ENCODE assay signal across 10 cellular contexts in genomic region chr11:14768789-14769188, GRCh38.
DNase-seq lines count a peak whose midpoint lies in the region; ATAC-seq and TF ChIP-seq lines count a peak whose summit lies in the region.
"Had no signal": no experiment of that assay in that cellular context is flagged by ENCODE, and none has a peak within 500 bp of the region (broad histone marks: within the 10 kb centered on the region; RNA-seq: fewer than 3 reads in every experiment).

No MANE protein-coding gene starts in this region.

- intact Hi-C loops in left cardiac atrium (cut with DNase I), result no loop called here

- H3K9me3 ChIP-seq in CD8-positive, alpha-beta memory T cell (ENCODE audit: low read length), result no peaks in the 10 kb centered on the region
- H3K9me3 ChIP-seq: thoracic aorta had no signal

- no peaks in the 10 kb centered on the region for H3K27me3 Mint-ChIP-seq in CD8-positive, alpha-beta memory T cell
- no peaks in the 10 kb centered on the region for H3K27me3 Mint-ChIP-seq in T-helper 1 cell treated with Interleukin-12 subunit alpha and Interleukin-12 subunit beta and Interleukin-4 antibody, amounts not matched to agents 30 μg/mL and 1 μg/mL, for 36 hours (ENCODE audit: low read depth)

- peak in 1 of 5 donors; percentile 61 for DNase-seq in CD8-positive, alpha-beta memory T cell
- DNase-seq in EL (no peak), omental fat pad (ENCODE audit: low spot score) (no peak), left cardiac atrium (no peak), KG1 (lab: John Stamatoyannopoulos, UW) (no peak)

- no peak overlapping the region for H3K4me3 ChIP-seq in CD8-positive, alpha-beta memory T cell (ENCODE audit: low read length)
- H3K4me3 ChIP-seq: thoracic aorta had no signal

- no peaks in the 10 kb centered on the region for H3K27me3 ChIP-seq in CD8-positive, alpha-beta memory T cell (ENCODE audit: insufficient read depth, low read length, poor library complexity, severe bottlenecking)

- no peaks in the 10 kb centered on the region for H3K9me3 Mint-ChIP-seq in CD8-positive, alpha-beta memory T cell
- H3K9me3 Mint-ChIP-seq in T-helper 1 cell treated with Interleukin-12 subunit alpha and Interleukin-12 subunit beta and Interleukin-4 antibody, amounts not matched to agents 30 μg/mL and 1 μg/mL, for 36 hours, result no peaks in the 10 kb centered on the region

- no peak for TF ChIP-seq CTCF in omental fat pad (IDR thresholded peaks at IDR 0.05)

- H3K4me1 Mint-ChIP-seq in CD8-positive, alpha-beta memory T cell, result peaks cover 45 to 64% (median 48%) of the 10 kb centered on the region in 3 donors
- peaks cover 51% of the 10 kb centered on the region for H3K4me1 Mint-ChIP-seq in T-helper 1 cell treated with Interleukin-12 subunit alpha and Interleukin-12 subunit beta and Interleukin-4 antibody, amounts not matched to agents 30 μg/mL and 1 μg/mL, for 36 hours (ENCODE audit: low read depth)

- ATAC-seq in GM19023 (IDR thresholded peaks at IDR 0.05; ENCODE audit: unreplicated experiment), result peak; percentile 61
- peak; percentile 58 for ATAC-seq in HG02870 (IDR thresholded peaks at IDR 0.05; ENCODE audit: unreplicated experiment)
- ATAC-seq in omental fat pad (ENCODE audit: low FRiP score), result no peak
- ATAC-seq in left cardiac atrium, result no peak
- ATAC-seq: Panc1 had no signal

- H3K4me1 ChIP-seq in CD8-positive, alpha-beta memory T cell (ENCODE audit: insufficient read depth, low read length), result peaks cover 54% of the 10 kb centered on the region

- no peak overlapping the region for H3K27ac ChIP-seq in CD8-positive, alpha-beta memory T cell (ENCODE audit: low read depth, low read length)
- H3K27ac ChIP-seq: thoracic aorta had no signal

- H3K36me3 ChIP-seq in CD8-positive, alpha-beta memory T cell (ENCODE audit: insufficient read depth, low read length), result no peaks in the 10 kb centered on the region
- H3K36me3 ChIP-seq: thoracic aorta had no signal

- H3K36me3 Mint-ChIP-seq in CD8-positive, alpha-beta memory T cell, result peaks cover 0 to 8% (median 0%) of the 10 kb centered on the region in 3 donors
- H3K36me3 Mint-ChIP-seq in T-helper 1 cell treated with Interleukin-12 subunit alpha and Interleukin-12 subunit beta and Interleukin-4 antibody, amounts not matched to agents 30 μg/mL and 1 μg/mL, for 36 hours (ENCODE audit: low read depth), result peaks cover 11% of the 10 kb centered on the region

- CTCF ChIA-PET in CD8-positive, alpha-beta memory T cell (lab: Charles Lee), result interaction anchor here (1.5 kb wide), 1 partner anchor 79 kb away, joined by 3 read pairs; no protein-coding TSS in a partner anchor

- peak overlapping the region; percentile 14 to 90 (median 62) for H3K27ac Mint-ChIP-seq in CD8-positive, alpha-beta memory T cell
- peak overlapping the region; percentile 86 for H3K27ac Mint-ChIP-seq in T-helper 1 cell treated with Interleukin-12 subunit alpha and Interleukin-12 subunit beta and Interleukin-4 antibody, amounts not matched to agents 30 μg/mL and 1 μg/mL, for 36 hours

- H3K4me3 Mint-ChIP-seq in CD8-positive, alpha-beta memory T cell, result peak overlapping the region in 5 of 7 donors; percentile 10 to 33 (median 20)
- H3K4me3 Mint-ChIP-seq in T-helper 1 cell treated with Interleukin-12 subunit alpha and Interleukin-12 subunit beta and Interleukin-4 antibody, amounts not matched to agents 30 μg/mL and 1 μg/mL, for 36 hours, result peak overlapping the region; percentile 66

- POLR2A ChIA-PET in CD8-positive, alpha-beta memory T cell (lab: Charles Lee), result no interaction called here

Comparison
In these comparisons a context has a peak if more than half of its experiments do, and no peak if none do; other contexts are left out.
1. ATAC-seq: peak in GM19023 (single experiment) and HG02870 (single experiment); none in omental fat pad (single experiment) and left cardiac atrium (0 of 2).